Comparison of ENCODE assay signal across 1 cellular context in the genomic region with DNA sequence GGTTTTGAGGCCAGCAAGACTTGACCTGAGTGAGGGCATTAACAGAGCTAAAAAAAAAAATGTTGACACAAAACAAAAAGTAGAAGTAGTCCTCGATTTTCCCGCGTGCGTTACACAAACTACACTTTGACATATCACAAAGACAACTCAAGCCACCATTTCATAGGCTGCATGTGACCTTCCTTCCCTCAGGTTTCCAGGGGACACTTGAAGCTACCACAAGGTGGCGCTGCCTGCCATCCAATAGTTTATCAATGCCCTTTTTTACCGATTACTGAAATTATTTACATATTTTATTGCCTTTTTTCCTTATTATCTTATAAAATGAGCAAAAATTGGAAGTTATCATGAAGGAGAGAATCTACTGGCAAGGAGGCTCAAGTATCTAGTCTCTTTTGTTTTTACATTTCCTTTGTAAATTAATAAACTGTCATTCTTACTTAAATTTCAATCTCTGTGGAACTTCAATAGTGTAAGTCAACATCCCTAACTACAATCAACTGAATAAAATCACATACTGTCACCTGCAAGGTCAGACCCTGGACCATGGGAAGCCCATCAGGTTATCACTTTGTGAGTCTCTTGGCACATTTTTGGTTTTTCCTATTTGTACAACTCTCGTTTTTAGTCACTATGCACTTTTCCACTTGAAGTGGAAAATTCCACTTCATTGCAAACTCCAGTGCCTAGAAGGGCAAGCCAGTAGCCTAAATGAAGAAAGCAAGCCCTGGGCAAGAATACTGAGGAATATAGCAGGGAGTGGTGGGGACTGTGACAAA.
TF ChIP-seq lines count a peak whose summit lies in the region.

No MANE protein-coding gene starts in this region.

TF ChIP-seq in endothelial cell of umbilical vein, 7 proteins besides CTCF, POLR2A, EP300 and RAD21:
- TF ChIP-seq GATA2 (IDR thresholded peaks at IDR 0.05; ENCODE audit: insufficient read depth, insufficient read length, low read depth, low read length), result no peak
- TF ChIP-seq FOS (IDR thresholded peaks at IDR 0.05; ENCODE audit: borderline replicate concordance, insufficient read depth, low read length), result no peak
- TF ChIP-seq MAX (IDR thresholded peaks at IDR 0.05; ENCODE audit: insufficient read depth, insufficient read length), result peak; percentile 19
- TF ChIP-seq POLR2AphosphoS5 (IDR thresholded peaks at IDR 0.05; ENCODE audit: insufficient read depth, low read depth, low read length), result no peak
